11 cellular contexts compared by ENCODE assay signal in genomic region chr14:41925409-41925808, GRCh38.
A peak's percentile ranks its signal among the peaks of the same experiment; 100 is the strongest.
DNase-seq lines count a peak whose midpoint lies in the region; ATAC-seq, FAIRE-seq and TF ChIP-seq lines count a peak whose summit lies in the region.
"Had no signal": no experiment of that assay in that cellular context is flagged by ENCODE, and none has a peak within 500 bp of the region (broad histone marks: within the 10 kb centered on the region; RNA-seq: fewer than 3 reads in every experiment).

No MANE protein-coding gene starts in this region.

- H3K36me3 Mint-ChIP-seq in stimulated activated effector memory CD8-positive, alpha-beta T cell treated with anti-CD3 and anti-CD28 coated beads, Interleukin-12 subunit alpha, Interleukin-12 subunit beta, amount 100 ng/mL, for 72 hours = no peaks in the 10 kb centered on the region

- H3K9ac ChIP-seq in SU-DHL-6 (ENCODE audit: low read length) = no peak overlapping the region
- H3K9ac ChIP-seq in keratinocyte (ENCODE audit: control insufficient read depth, extremely low read depth, insufficient read depth, low read length) = no peak overlapping the region

- no peak for ATAC-seq in GM19397 (IDR thresholded peaks at IDR 0.05; ENCODE audit: unreplicated experiment)
- no peak for ATAC-seq in stimulated activated effector memory CD8-positive, alpha-beta T cell treated with anti-CD3 and anti-CD28 coated beads, Interleukin-12 subunit alpha, Interleukin-12 subunit beta, amount 100 ng/mL, for 72 hours
- ATAC-seq in GM18520 (IDR thresholded peaks at IDR 0.05; ENCODE audit: unreplicated experiment) = no peak
- ATAC-seq: activated CD4-positive, CD25-positive, alpha-beta regulatory T cell treated with anti-CD3 and anti-CD28 coated beads, Interleukin-2, amount 50 U/mL, for 24 hours had no signal

- no peak overlapping the region for H3K27ac Mint-ChIP-seq in stimulated activated effector memory CD8-positive, alpha-beta T cell treated with anti-CD3 and anti-CD28 coated beads, Interleukin-12 subunit alpha, Interleukin-12 subunit beta, amount 100 ng/mL, for 72 hours

- H3K4me3 Mint-ChIP-seq in stimulated activated effector memory CD8-positive, alpha-beta T cell treated with anti-CD3 and anti-CD28 coated beads, Interleukin-12 subunit alpha, Interleukin-12 subunit beta, amount 100 ng/mL, for 72 hours = no peak overlapping the region

- H3K9me3 ChIP-seq in SU-DHL-6 (ENCODE audit: insufficient read depth, low read length) (no peaks in the 10 kb centered on the region), keratinocyte (ENCODE audit: control insufficient read depth, low read depth, low read length) (no peaks in the 10 kb centered on the region)
- H3K9me3 ChIP-seq: spleen had no signal

- H3K4me1 Mint-ChIP-seq in stimulated activated effector memory CD8-positive, alpha-beta T cell treated with anti-CD3 and anti-CD28 coated beads, Interleukin-12 subunit alpha, Interleukin-12 subunit beta, amount 100 ng/mL, for 72 hours = no peaks in the 10 kb centered on the region

- H3K9me1 ChIP-seq in keratinocyte (ENCODE audit: control insufficient read depth, extremely low read depth, insufficient read depth, low read length) = no peaks in the 10 kb centered on the region

- DNase-seq in DMS114 treated with DMSO at 0.1 percent for 48 hours (lab: John Stamatoyannopoulos, UW; ENCODE audit: unreplicated experiment) (peak; percentile 5), NCI-H1092 treated with DMSO at 0.1 percent for 48 hours (lab: John Stamatoyannopoulos, UW) (peak; percentile 65), keratinocyte (ENCODE audit: low read depth, low spot score) (no peak), EL (no peak)
- DNase-seq in stimulated activated effector memory CD8-positive, alpha-beta T cell treated with anti-CD3 and anti-CD28 coated beads, Interleukin-12 subunit alpha, Interleukin-12 subunit beta, amount 100 ng/mL, for 72 hours (ENCODE audit: low spot score in 2 of 2) = no peak
- DNase-seq: KG1, spleen had no signal

- H3K4me2 ChIP-seq in SU-DHL-6 (ENCODE audit: low read depth, low read length, poor library complexity, severe bottlenecking) = no peak overlapping the region
- H3K4me2 ChIP-seq in keratinocyte (ENCODE audit: control insufficient read depth, extremely low read depth, insufficient read depth, low read depth, low read length) = no peak overlapping the region

- H3K4me1 ChIP-seq in keratinocyte (ENCODE audit: control insufficient read depth, extremely low read depth, insufficient read depth, low read length) = no peaks in the 10 kb centered on the region
- H3K4me1 ChIP-seq: spleen had no signal

- no peaks in the 10 kb centered on the region for H4K20me1 ChIP-seq in SU-DHL-6 (ENCODE audit: low read depth, low read length)
- no peaks in the 10 kb centered on the region for H4K20me1 ChIP-seq in keratinocyte (ENCODE audit: control insufficient read depth, extremely low read depth, insufficient read depth, low read length)

- H3K27me3 ChIP-seq in SU-DHL-6 (ENCODE audit: low read length) (no peaks in the 10 kb centered on the region), keratinocyte (ENCODE audit: control insufficient read depth, extremely low read depth, insufficient read depth, low read length) (no peaks in the 10 kb centered on the region)
- H3K27me3 ChIP-seq: spleen had no signal

- H3K9me3 Mint-ChIP-seq in stimulated activated effector memory CD8-positive, alpha-beta T cell treated with anti-CD3 and anti-CD28 coated beads, Interleukin-12 subunit alpha, Interleukin-12 subunit beta, amount 100 ng/mL, for 72 hours = peaks cover 4% of the 10 kb centered on the region

- H3K79me2 ChIP-seq in SU-DHL-6 (ENCODE audit: insufficient read depth, low read length) (no peaks in the 10 kb centered on the region), keratinocyte (ENCODE audit: control insufficient read depth, insufficient read depth, low read length) (no peaks in the 10 kb centered on the region)

- H3K4me3 ChIP-seq in SU-DHL-6 (ENCODE audit: insufficient read depth, low read length, poor library complexity, severe bottlenecking) (no peak overlapping the region), keratinocyte (ENCODE audit: control insufficient read depth in 2 of 3, extremely low read depth in 1 of 3, insufficient read depth in 2 of 3, low read depth in 1 of 3, low read length in 3 of 3) (no peak overlapping the region)
- H3K4me3 ChIP-seq: spleen had no signal

- no peaks in the 10 kb centered on the region for H3F3A ChIP-seq in SU-DHL-6 (ENCODE audit: insufficient read depth)

- dilution Hi-C loops in keratinocyte (cut with MboI; ENCODE audit: extremely low pct_ligation_motif_present, low sequenced_read_pairs) = no loop called here

- TF ChIP-seq CTCF in SU-DHL-6 (IDR thresholded peaks at IDR 0.05; ENCODE audit: insufficient read depth, low read length, poor library complexity, severe bottlenecking) (peak; percentile 15), keratinocyte (optimal IDR thresholded peaks at IDR 0.05 in 1 of 3, IDR thresholded peaks at IDR 0.05 in 1 of 3, conservative IDR thresholded peaks at IDR 0.05 in 1 of 3; ENCODE audit: extremely low read depth in 1 of 3, insufficient read depth in 2 of 3, low read length in 3 of 3) (peak in 2 of 3 experiments; percentile 10 to 36)

- no peak for FAIRE-seq in keratinocyte (lab: Jason Lieb, UNC)

- H2AFZ ChIP-seq in SU-DHL-6 (ENCODE audit: low read depth, low read length, severe bottlenecking) (peak overlapping the region; percentile 33), keratinocyte (ENCODE audit: control insufficient read depth, low read length) (no peak overlapping the region)

- H3K36me3 ChIP-seq in SU-DHL-6 (ENCODE audit: low read length) (no peaks in the 10 kb centered on the region), keratinocyte (ENCODE audit: control insufficient read depth in 2 of 2, extremely low read depth in 1 of 2, insufficient read depth in 2 of 2, low read length in 2 of 2) (no peaks in the 10 kb centered on the region)
- H3K36me3 ChIP-seq: spleen had no signal

- H3K9me2 ChIP-seq in SU-DHL-6 (replicated peaks; ENCODE audit: insufficient read depth, low read length) = no peaks in the 10 kb centered on the region

- H3K27ac ChIP-seq in SU-DHL-6 (ENCODE audit: low read depth, low read length) (no peak overlapping the region), keratinocyte (ENCODE audit: control insufficient read depth, insufficient read depth, low read length) (no peak overlapping the region)
- H3K27ac ChIP-seq: spleen had no signal

Comparison
In these comparisons a context has a peak if more than half of its experiments do, and no peak if none do; other contexts are left out.
1. DNase-seq: peak in DMS114 treated with DMSO at 0.1 percent for 48 hours (single experiment) and NCI-H1092 treated with DMSO at 0.1 percent for 48 hours (single experiment); none in keratinocyte (single experiment), stimulated activated effector memory CD8-positive, alpha-beta T cell treated with anti-CD3 and anti-CD28 coated beads, Interleukin-12 subunit alpha, Interleukin-12 subunit beta, amount 100 ng/mL, for 72 hours (0 of 2) and EL (single experiment).